8 cellular contexts compared by ENCODE assay signal in the genomic region with DNA sequence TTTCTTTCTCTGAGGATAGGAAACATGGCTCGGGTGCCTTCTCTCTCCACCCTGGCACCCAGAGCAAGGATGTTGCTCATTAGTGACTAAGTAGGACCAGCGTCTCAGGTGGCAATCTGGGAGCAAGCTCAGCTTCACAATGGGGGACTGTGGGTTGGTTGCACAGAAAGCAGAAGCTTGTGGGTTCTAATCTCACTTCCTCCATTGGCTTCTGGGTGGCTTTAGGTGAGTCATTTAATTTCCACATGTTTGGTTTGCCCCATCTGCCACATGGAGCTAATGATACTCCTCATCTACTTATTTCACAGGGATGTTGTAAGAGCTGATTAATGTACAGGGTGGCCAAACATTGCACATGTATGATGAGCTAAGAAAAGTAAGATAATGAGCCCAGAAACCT. TPM values are rescaled to one million over a fixed set of nuclear protein-coding genes. Genes with fewer than 3 reads are reported as not detected.
DNase-seq lines count a peak whose midpoint lies in the region; ATAC-seq and TF ChIP-seq lines count a peak whose summit lies in the region.

No MANE protein-coding gene starts in this region.

- CTCF ChIA-PET in PC-3 (lab: Charles Lee), result no interaction called here

- H3K27me3 ChIP-seq in PC-3 (ENCODE audit: low read length), result no peaks in the 10 kb centered on the region
- no peaks in the 10 kb centered on the region for H3K27me3 ChIP-seq in smooth muscle cell (ENCODE audit: low read depth)

- H3K9me3 Mint-ChIP-seq in central memory CD8-positive, alpha-beta T cell, result no peaks in the 10 kb centered on the region

- POLR2A ChIA-PET in PC-3 (lab: Charles Lee; ENCODE audit: unreplicated experiment), result no interaction called here

- no peak overlapping the region for H3K9ac ChIP-seq in PC-3 (ENCODE audit: low read length)
- no peak overlapping the region for H3K9ac ChIP-seq in smooth muscle cell (ENCODE audit: low read depth)

- peak overlapping the region; percentile 49 for H2AFZ ChIP-seq in PC-3 (ENCODE audit: low read length)
- H2AFZ ChIP-seq in smooth muscle cell (ENCODE audit: low read depth), result no peak overlapping the region

- H4K20me1 ChIP-seq in PC-3 (ENCODE audit: low read length) (no peaks in the 10 kb centered on the region), smooth muscle cell (ENCODE audit: low read depth) (no peaks in the 10 kb centered on the region)

- H3F3A ChIP-seq in PC-3 (ENCODE audit: low read length, unreplicated experiment) (no peaks in the 10 kb centered on the region), smooth muscle cell (ENCODE audit: low read depth) (no peaks in the 10 kb centered on the region)

- no peaks in the 10 kb centered on the region for H3K27me3 Mint-ChIP-seq in central memory CD8-positive, alpha-beta T cell

- peaks cover 7% of the 10 kb centered on the region for H3K4me1 Mint-ChIP-seq in central memory CD8-positive, alpha-beta T cell

- TF ChIP-seq CTCF in PC-3 (conservative IDR thresholded peaks at IDR 0.05; ENCODE audit: low read depth, low read length) (no peak), smooth muscle cell (IDR thresholded peaks at IDR 0.05; ENCODE audit: borderline replicate concordance, insufficient read depth, poor library complexity, severe bottlenecking) (no peak)

- H3K9me3 ChIP-seq in PC-3 (ENCODE audit: low read length) (no peaks in the 10 kb centered on the region), smooth muscle cell (replicated peaks; ENCODE audit: low read depth) (no peaks in the 10 kb centered on the region)

- H3K4me2 ChIP-seq in PC-3 (ENCODE audit: low read length), result 0 out of 2 replicates have a peak overlapping the region, but pooled peaks have one; percentile 1
- peak overlapping the region; percentile 15 for H3K4me2 ChIP-seq in smooth muscle cell

- no peak overlapping the region for H3K27ac Mint-ChIP-seq in central memory CD8-positive, alpha-beta T cell (ENCODE audit: low read depth)

- H3K9me2 ChIP-seq in PC-3 (replicated peaks; ENCODE audit: low read length), result no peaks in the 10 kb centered on the region

- H3K79me2 ChIP-seq in PC-3 (ENCODE audit: low read length) (no peaks in the 10 kb centered on the region), smooth muscle cell (ENCODE audit: low read depth) (no peaks in the 10 kb centered on the region)

- H3K36me3 Mint-ChIP-seq in central memory CD8-positive, alpha-beta T cell (ENCODE audit: insufficient read depth), result peaks cover 3% of the 10 kb centered on the region

- intact Hi-C loops in PC-3 (cut with micrococcal nuclease), result no loop called here

- ATAC-seq in GM18870 (IDR thresholded peaks at IDR 0.05; ENCODE audit: unreplicated experiment) (peak; percentile 95), HG03025 (IDR thresholded peaks at IDR 0.05; ENCODE audit: low FRiP score, unreplicated experiment) (peak; percentile 96), PC-3 (no peak)
- peak; percentile 73 for ATAC-seq in central memory CD8-positive, alpha-beta T cell (replicated peaks; ENCODE audit: extremely low read depth, poor library complexity, severe bottlenecking)

- no peaks in the 10 kb centered on the region for H3K36me3 ChIP-seq in PC-3 (ENCODE audit: low read depth, low read length)
- no peaks in the 10 kb centered on the region for H3K36me3 ChIP-seq in smooth muscle cell (ENCODE audit: low read depth)

- WGBS in smooth muscle cell (ENCODE audit: low lambda C conversion rate), result 41% methylated on average over 2 of the region's 2 CpGs

- no peak overlapping the region for H3K27ac ChIP-seq in PC-3 (ENCODE audit: low read length)
- H3K27ac ChIP-seq in smooth muscle cell (ENCODE audit: low read depth), result no peak overlapping the region

- DNase-seq in AML-193 (lab: John Stamatoyannopoulos, UW) (peak; percentile 100), PC-3 (peak; percentile 50), smooth muscle cell (lab: John Stamatoyannopoulos, UW; ENCODE audit: unreplicated experiment) (no peak), NCI-H524 (lab: John Stamatoyannopoulos, UW) (no peak), DMS53 treated with DMSO at 0.1 percent for 48 hours (lab: John Stamatoyannopoulos, UW; ENCODE audit: unreplicated experiment) (no peak)
- DNase-seq in central memory CD8-positive, alpha-beta T cell (ENCODE audit: low spot score in 2 of 2), result no peak

- H3K4me3 Mint-ChIP-seq in central memory CD8-positive, alpha-beta T cell, result no peak overlapping the region

- H3K4me1 ChIP-seq in PC-3 (ENCODE audit: insufficient read depth, low read length) (peaks cover 9% of the 10 kb centered on the region; the same call in 1 of the 2 replicates), smooth muscle cell (ENCODE audit: low read depth) (no peaks in the 10 kb centered on the region)

- H3K4me3 ChIP-seq in PC-3 (ENCODE audit: low read length), result no peak overlapping the region
- no peak overlapping the region for H3K4me3 ChIP-seq in smooth muscle cell

- no TSS peak for BruUV-seq in PC-3 (replicated peaks; lab: Mats Ljungman, UMichigan)

RNA-seq across cellular contexts. Expression of a gene that starts 54.8 kb away (rescaled TPM):
- total RNA-seq in PC-3 (2014; rRNA removed), result 15.1 and 21.4 TPM in 2 replicates
- 29.5 and 29.6 TPM in 2 replicates for total RNA-seq in smooth muscle cell
- polyA plus RNA-seq in smooth muscle cell, result 50.5 and 60.3 TPM in 2 replicates

Comparison
In these comparisons a context has a peak if more than half of its experiments do, and no peak if none do; other contexts are left out.
1. DNase-seq: peak in AML-193 (2 of 2) and PC-3 (single experiment); none in central memory CD8-positive, alpha-beta T cell (0 of 2), smooth muscle cell (single experiment), NCI-H524 (0 of 2) and DMS53 treated with DMSO at 0.1 percent for 48 hours (single experiment).